Comparison of ENCODE assay signal across 1 cellular context in genomic region chr5:139517683-139518564, GRCh38.
TF ChIP-seq lines count a peak whose summit lies in the region.

No MANE protein-coding gene starts in this region.

TF ChIP-seq in WTC11, 78 proteins besides CTCF, POLR2A, EP300 and RAD21 (continued from another document):
- TF ChIP-seq ZNF532 (CRISPR knock-in tag; IDR thresholded peaks at IDR 0.05; ENCODE audit: borderline replicate concordance): no peak
- no peak; the same call in 1 of the 2 replicates for TF ChIP-seq ZBTB43 (CRISPR knock-in tag; IDR thresholded peaks at IDR 0.05)
- no peak for TF ChIP-seq ZSCAN18 (CRISPR knock-in tag; IDR thresholded peaks at IDR 0.05)
- no peak for TF ChIP-seq NR3C1 (CRISPR knock-in tag; conservative IDR thresholded peaks at IDR 0.05; ENCODE audit: low read depth)
- TF ChIP-seq ESRRA (CRISPR knock-in tag; IDR thresholded peaks at IDR 0.05; ENCODE audit: borderline replicate concordance): peak; percentile 86
- peak; percentile 100 for TF ChIP-seq HMGXB4 (CRISPR knock-in tag; IDR thresholded peaks at IDR 0.05)
- no peak for TF ChIP-seq ATF1 (CRISPR knock-in tag; IDR thresholded peaks at IDR 0.05)
- TF ChIP-seq MLX (CRISPR knock-in tag; IDR thresholded peaks at IDR 0.05): no peak
- TF ChIP-seq ETV6 (CRISPR knock-in tag; IDR thresholded peaks at IDR 0.05): peak; percentile 91
